In genomic region chr5:103327893-103328292, GRCh38 we compare ENCODE assay signal across 23 cellular contexts.
DNase-seq lines count a peak whose midpoint lies in the region; ATAC-seq and TF ChIP-seq lines count a peak whose summit lies in the region.
"Had no signal": no experiment of that assay in that cellular context is flagged by ENCODE, and none has a peak within 500 bp of the region (broad histone marks: within the 10 kb centered on the region; RNA-seq: fewer than 3 reads in every experiment).

No MANE protein-coding gene starts in this region.

- ATAC-seq in PC-3 = peak; percentile 96
- ATAC-seq in mucosa of descending colon = peak; percentile 40
- no peak for ATAC-seq in right lobe of liver
- ATAC-seq: Panc1 had no signal

- TF ChIP-seq POLR2A in right lobe of liver (IDR thresholded peaks at IDR 0.05) = no peak

- no peak overlapping the region for H3K4me3 ChIP-seq in PC-3 (ENCODE audit: low read length)
- no peak overlapping the region for H3K4me3 ChIP-seq in mucosa of descending colon
- no peak overlapping the region for H3K4me3 ChIP-seq in tibial artery
- no peak overlapping the region for H3K4me3 ChIP-seq in right lobe of liver
- H3K4me3 ChIP-seq: SK-N-MC had no signal

- H3K4me1 ChIP-seq in PC-3 (ENCODE audit: insufficient read depth, low read length) (no peaks in the 10 kb centered on the region), mucosa of descending colon (ENCODE audit: low read depth) (no peaks in the 10 kb centered on the region), tibial artery (no peaks in the 10 kb centered on the region), right lobe of liver (no peaks in the 10 kb centered on the region)

- intact Hi-C loops in PC-3 (cut with micrococcal nuclease) (loop anchor here (5.0 kb wide), 1 partner anchor 46 kb away; no protein-coding TSS in a partner anchor), mucosa of descending colon (cut with DNase I, micrococcal nuclease) (no loop called here), tibial artery (cut with DNase I; ENCODE audit: low total_unique reads) (no loop called here), right lobe of liver (cut with DNase I) (no loop called here)

- H3K36me3 ChIP-seq in PC-3 (ENCODE audit: low read depth, low read length) = no peaks in the 10 kb centered on the region
- H3K36me3 ChIP-seq in mucosa of descending colon (ENCODE audit: low read depth) = no peaks in the 10 kb centered on the region
- no peaks in the 10 kb centered on the region for H3K36me3 ChIP-seq in tibial artery
- H3K36me3 ChIP-seq in right lobe of liver = no peaks in the 10 kb centered on the region
- H3K36me3 ChIP-seq: BE2C had no signal

- no peak overlapping the region for H3K9ac ChIP-seq in PC-3 (ENCODE audit: low read length)

- no peaks in the 10 kb centered on the region for H3F3A ChIP-seq in PC-3 (ENCODE audit: low read length, unreplicated experiment)

- POLR2A ChIA-PET in PC-3 (lab: Charles Lee; ENCODE audit: unreplicated experiment) = interaction anchor here (0.6 kb wide), 1 partner anchor 18 kb away, joined by 3 read pairs; no protein-coding TSS in a partner anchor

- peak overlapping the region; percentile 75 for H3K27ac ChIP-seq in 22Rv1
- no peak overlapping the region for H3K27ac ChIP-seq in PC-3 (ENCODE audit: low read length)
- no peak overlapping the region for H3K27ac ChIP-seq in tibial artery
- H3K27ac ChIP-seq in right lobe of liver = no peak overlapping the region
- H3K27ac ChIP-seq: HL-60, SK-N-MC had no signal

- CTCF ChIA-PET in PC-3 (lab: Charles Lee) = no interaction called here

- no peak overlapping the region for H3K4me2 ChIP-seq in PC-3 (ENCODE audit: low read length)

- no peaks in the 10 kb centered on the region for H3K79me2 ChIP-seq in PC-3 (ENCODE audit: low read length)

- TF ChIP-seq CTCF in 22Rv1 (IDR thresholded peaks at IDR 0.05) (no peak), PC-3 (conservative IDR thresholded peaks at IDR 0.05; ENCODE audit: low read depth, low read length) (no peak), mucosa of descending colon (IDR thresholded peaks at IDR 0.05) (no peak), tibial artery (IDR thresholded peaks at IDR 0.05) (no peak), right lobe of liver (IDR thresholded peaks at IDR 0.05) (no peak)

- no peaks in the 10 kb centered on the region for H4K20me1 ChIP-seq in PC-3 (ENCODE audit: low read length)

- H3K9me3 ChIP-seq in PC-3 (ENCODE audit: low read length) = no peaks in the 10 kb centered on the region
- H3K9me3 ChIP-seq in mucosa of descending colon = no peaks in the 10 kb centered on the region
- H3K9me3 ChIP-seq in tibial artery = no peaks in the 10 kb centered on the region
- no peaks in the 10 kb centered on the region for H3K9me3 ChIP-seq in right lobe of liver
- H3K9me3 ChIP-seq: BE2C had no signal

- no peaks in the 10 kb centered on the region for H3K9me2 ChIP-seq in PC-3 (replicated peaks; ENCODE audit: low read length)

- DNase-seq in NCI-H1092 treated with DMSO at 0.1 percent for 48 hours (lab: John Stamatoyannopoulos, UW) (peak; percentile 1), NCI-H1092 (lab: John Stamatoyannopoulos, UW) (no peak), PC-3 (no peak), mucosa of descending colon (no peak), tibial artery (no peak), right lobe of liver (no peak), EL (no peak)
- DNase-seq: 8988T, ACHN, BE2C, Calu3, DMS153, DND-41, Karpas-422, MV-4-11, NCI-H2029, NCI-H2227 treated with DMSO at 0.1 percent for 48 hours, NCI-H774, SHP77 treated with DMSO at 0.1 percent for 48 hours had no signal

- no peak overlapping the region for H2AFZ ChIP-seq in PC-3 (ENCODE audit: low read length)

- BruUV-seq in PC-3 (replicated peaks; lab: Mats Ljungman, UMichigan) = no TSS peak

- H3K27me3 ChIP-seq in PC-3 (ENCODE audit: low read length) = no peaks in the 10 kb centered on the region
- no peaks in the 10 kb centered on the region for H3K27me3 ChIP-seq in tibial artery
- H3K27me3 ChIP-seq in right lobe of liver = no peaks in the 10 kb centered on the region
- H3K27me3 ChIP-seq: BE2C had no signal

Comparison
In these comparisons a context has a peak if more than half of its experiments do, and no peak if none do; other contexts are left out.
1. ATAC-seq: peak in PC-3 (single experiment) and mucosa of descending colon (single experiment); none in right lobe of liver (0 of 4).